Comparison of ENCODE assay signal across 8 cellular contexts in genomic region chr19:49441210-49441959, GRCh38. TPM values are rescaled to one million over a fixed set of nuclear protein-coding genes. Genes with fewer than 3 reads are reported as not detected.
DNase-seq lines count a peak whose midpoint lies in the region; ATAC-seq lines count a peak whose summit lies in the region.

SLC17A7 (minus strand) TSS chr19:49441527; CDS start chr19:49441379, 148 bp downstream.

- DNase-seq in GDM1 (lab: John Stamatoyannopoulos, UW) (peak; percentile 10), NCI-H345 (lab: John Stamatoyannopoulos, UW) (peak; percentile 82), iPS-NIHi11 (ENCODE audit: low spot score) (peak; percentile 82), SK-N-DZ (ENCODE audit: low spot score) (no peak)

- H3K9me3 ChIP-seq in stomach smooth muscle (ENCODE audit: control insufficient read depth in 2 of 2, low read length in 2 of 2) = no peaks in the 10 kb centered on the region

- H3K27me3 Mint-ChIP-seq in activated naive CD4-positive, alpha-beta T cell treated with anti-CD3 and anti-CD28 coated beads, Interleukin-2, amount 50 U/mL, for 24 hours = peaks cover 46% of the 10 kb centered on the region

- H3K4me3 Mint-ChIP-seq in activated naive CD4-positive, alpha-beta T cell treated with anti-CD3 and anti-CD28 coated beads, Interleukin-2, amount 50 U/mL, for 24 hours = peak within 1 kb of the TSS; percentile 83

- peak within 1 kb of the TSS; percentile 57 for H3K27ac Mint-ChIP-seq in activated naive CD4-positive, alpha-beta T cell treated with anti-CD3 and anti-CD28 coated beads, Interleukin-2, amount 50 U/mL, for 24 hours

- H3K9ac ChIP-seq in stomach smooth muscle (ENCODE audit: low read length in 2 of 2) = no peak within 1 kb of the TSS

- H3K9me3 Mint-ChIP-seq in activated naive CD4-positive, alpha-beta T cell treated with anti-CD3 and anti-CD28 coated beads, Interleukin-2, amount 50 U/mL, for 24 hours = no peaks in the 10 kb centered on the region

- peaks cover 16% of the 10 kb centered on the region for H3K4me1 ChIP-seq in stomach smooth muscle (ENCODE audit: control insufficient read depth, insufficient read depth, low read length)

- no peaks in the 10 kb centered on the region for H3K36me3 Mint-ChIP-seq in activated naive CD4-positive, alpha-beta T cell treated with anti-CD3 and anti-CD28 coated beads, Interleukin-2, amount 50 U/mL, for 24 hours

- peak within 1 kb of the TSS; percentile 46 for H3K27ac ChIP-seq in stomach smooth muscle (ENCODE audit: low read length)

- ATAC-seq in HG03159 (IDR thresholded peaks at IDR 0.05; ENCODE audit: unreplicated experiment) = no peak
- no peak for ATAC-seq in GM18519 (IDR thresholded peaks at IDR 0.05; ENCODE audit: low FRiP score, unreplicated experiment)

- H3K36me3 ChIP-seq in stomach smooth muscle (ENCODE audit: control insufficient read depth in 2 of 2, insufficient read depth in 2 of 2, low read length in 2 of 2) = no peaks in the 10 kb centered on the region

- H3K4me1 Mint-ChIP-seq in activated naive CD4-positive, alpha-beta T cell treated with anti-CD3 and anti-CD28 coated beads, Interleukin-2, amount 50 U/mL, for 24 hours = peaks cover 33% of the 10 kb centered on the region

- H3K27me3 ChIP-seq in stomach smooth muscle (ENCODE audit: control insufficient read depth in 1 of 2, insufficient read depth in 2 of 2, low read length in 2 of 2) = peaks cover 44 to 56% of the 10 kb centered on the region in 2 donors

- peak within 1 kb of the TSS in 1 of 2 donors; percentile 47 for H3K4me3 ChIP-seq in stomach smooth muscle (ENCODE audit: low read length in 2 of 2)

RNA-seq across cellular contexts. Expression of gene SLC17A7, which starts in this region (rescaled TPM):
- not detected in 2 replicates for polyA plus RNA-seq in SK-N-DZ (2014; cell fraction: cytosol; rRNA removed)
- polyA plus RNA-seq in SK-N-DZ (2014; cell fraction: nucleus; rRNA removed) = 0.16 TPM in 1 of 2 replicates, not detected in the other
